Comparison of ENCODE assay signal across 12 cellular contexts in the genomic region with DNA sequence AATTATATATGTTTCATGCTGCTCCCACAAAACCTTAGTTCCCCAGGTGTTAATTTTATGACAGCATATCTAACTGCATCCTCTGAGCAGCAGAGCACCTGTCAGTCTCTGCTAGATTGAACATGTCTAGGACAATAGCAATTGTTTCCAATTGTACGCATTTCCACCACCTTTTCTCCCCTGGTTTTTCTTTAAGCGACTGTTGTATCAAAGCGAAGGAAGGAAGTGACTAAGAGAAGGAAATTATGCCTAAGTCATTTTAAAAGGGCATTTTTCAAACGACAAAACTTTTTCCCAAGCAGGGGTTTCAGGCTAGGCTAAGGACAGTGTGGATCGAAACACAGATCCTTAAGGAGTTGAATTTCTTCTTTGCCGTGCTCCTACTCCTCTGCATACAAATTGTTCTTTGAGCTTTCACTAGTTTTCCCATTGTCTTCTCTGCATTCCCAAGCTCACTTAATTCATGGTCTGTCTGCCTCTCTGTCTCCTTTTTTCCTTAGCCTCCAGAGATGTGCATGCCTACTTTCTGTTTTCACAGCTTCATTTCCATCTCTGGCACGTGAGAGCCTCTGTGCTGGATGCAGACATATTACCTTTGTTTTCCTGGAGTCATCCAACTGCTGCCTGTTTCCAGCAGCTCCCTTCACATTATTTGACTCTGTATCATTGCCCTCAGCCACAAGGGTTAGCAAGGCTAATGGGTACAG. TPM values are rescaled to one million over a fixed set of nuclear protein-coding genes. Genes with fewer than 3 reads are reported as not detected.
DNase-seq lines count a peak whose midpoint lies in the region; ATAC-seq, FAIRE-seq and TF ChIP-seq lines count a peak whose summit lies in the region.
"Had no signal": no experiment of that assay in that cellular context is flagged by ENCODE, and none has a peak within 500 bp of the region (broad histone marks: within the 10 kb centered on the region; RNA-seq: fewer than 3 reads in every experiment).

No MANE protein-coding gene starts in this region.

- no peaks in the 10 kb centered on the region for H3K9me3 Mint-ChIP-seq in activated CD8-positive, alpha-beta T cell treated with anti-CD3 and anti-CD28 coated beads for 36 hours
- no peaks in the 10 kb centered on the region for H3K9me3 Mint-ChIP-seq in activated CD8-positive, alpha-beta T cell treated with anti-CD3 and anti-CD28 coated beads, Interleukin-2, amount 10 ng/mL, durations not matched to agents 7 days and 5 days (ENCODE audit: insufficient read depth)
- H3K9me3 Mint-ChIP-seq in progenitor cell of endocrine pancreas (ENCODE audit: low read depth) = no peaks in the 10 kb centered on the region
- H3K9me3 Mint-ChIP-seq: stimulated activated effector memory CD8-positive, alpha-beta T cell treated with anti-CD3 and anti-CD28 coated beads, Interleukin-12 subunit alpha, Interleukin-12 subunit beta, amount 100 ng/mL, for 72 hours had no signal

- no peak for DNase-seq in activated CD8-positive, alpha-beta T cell treated with anti-CD3 and anti-CD28 coated beads for 36 hours
- no peak for DNase-seq in activated CD8-positive, alpha-beta T cell treated with anti-CD3 and anti-CD28 coated beads, Interleukin-2, amount 10 ng/mL, durations not matched to agents 7 days and 5 days
- DNase-seq in NOMO-1 treated with DMSO at 0.1 percent for 48 hours (lab: John Stamatoyannopoulos, UW; ENCODE audit: unreplicated experiment) = peak; percentile 13
- DNase-seq in endothelial cell of umbilical vein (ENCODE audit: low read depth, low spot score) = peak; percentile 93
- DNase-seq in progenitor cell of endocrine pancreas (ENCODE audit: low spot score, unreplicated experiment) = no peak
- DNase-seq in mucosa of gallbladder (ENCODE audit: low spot score) = no peak
- no peak for DNase-seq in DMS114 treated with DMSO at 0.1 percent for 48 hours (lab: John Stamatoyannopoulos, UW; ENCODE audit: unreplicated experiment)
- no peak for DNase-seq in NCI-H82 (lab: John Stamatoyannopoulos, UW)
- DNase-seq: activated gamma-delta T cell, NCI-H1436 treated with DMSO at 0.1 percent for 48 hours, RPMI8226 had no signal

- POLR2A ChIA-PET in activated CD8-positive, alpha-beta T cell treated with anti-CD3 and anti-CD28 coated beads for 36 hours (lab: Charles Lee) = no interaction called here
- POLR2A ChIA-PET in activated CD8-positive, alpha-beta T cell treated with anti-CD3 and anti-CD28 coated beads, Interleukin-2, amount 10 ng/mL, durations not matched to agents 7 days and 5 days (lab: Charles Lee) = no interaction called here
- POLR2A ChIA-PET in endothelial cell of umbilical vein (lab: Charles Lee) = interaction anchor here (2.1 to 2.8 kb wide), 2 partner anchors 11 to 206 kb away, joined by 11 to 33 read pairs; a partner anchor contains a TSS

- H3K4me2 ChIP-seq in endothelial cell of umbilical vein (ENCODE audit: insufficient read depth, low read length) = peak overlapping the region; percentile 78

- H4K20me1 ChIP-seq in endothelial cell of umbilical vein (replicated peaks; ENCODE audit: control insufficient read depth, extremely low read depth, insufficient read depth, low read length) = no peaks in the 10 kb centered on the region

- H3K9me1 ChIP-seq in endothelial cell of umbilical vein (replicated peaks; ENCODE audit: control insufficient read depth, extremely low read depth, insufficient read depth, low read length) = no peaks in the 10 kb centered on the region

- peak; percentile 60 for ATAC-seq in activated CD8-positive, alpha-beta T cell treated with anti-CD3 and anti-CD28 coated beads for 36 hours
- ATAC-seq in activated CD8-positive, alpha-beta T cell treated with anti-CD3 and anti-CD28 coated beads, Interleukin-2, amount 10 ng/mL, durations not matched to agents 7 days and 5 days = no peak
- ATAC-seq: stimulated activated effector memory CD8-positive, alpha-beta T cell treated with anti-CD3 and anti-CD28 coated beads, Interleukin-12 subunit alpha, Interleukin-12 subunit beta, amount 100 ng/mL, for 72 hours had no signal

- no peaks in the 10 kb centered on the region for H3K9me3 ChIP-seq in endothelial cell of umbilical vein (replicated peaks; ENCODE audit: control insufficient read depth, insufficient read depth, low read length)

- H3K9ac ChIP-seq in endothelial cell of umbilical vein (replicated peaks; ENCODE audit: extremely low read depth, insufficient read depth, low read length) = peak overlapping the region; percentile 94

- peak overlapping the region; percentile 39 for H3K27ac Mint-ChIP-seq in activated CD8-positive, alpha-beta T cell treated with anti-CD3 and anti-CD28 coated beads for 36 hours
- no peak overlapping the region for H3K27ac Mint-ChIP-seq in activated CD8-positive, alpha-beta T cell treated with anti-CD3 and anti-CD28 coated beads, Interleukin-2, amount 10 ng/mL, durations not matched to agents 7 days and 5 days
- H3K27ac Mint-ChIP-seq in progenitor cell of endocrine pancreas = no peak overlapping the region
- H3K27ac Mint-ChIP-seq: stimulated activated effector memory CD8-positive, alpha-beta T cell treated with anti-CD3 and anti-CD28 coated beads, Interleukin-12 subunit alpha, Interleukin-12 subunit beta, amount 100 ng/mL, for 72 hours had no signal

- H3K4me3 Mint-ChIP-seq in activated CD8-positive, alpha-beta T cell treated with anti-CD3 and anti-CD28 coated beads for 36 hours = no peak overlapping the region
- H3K4me3 Mint-ChIP-seq in activated CD8-positive, alpha-beta T cell treated with anti-CD3 and anti-CD28 coated beads, Interleukin-2, amount 10 ng/mL, durations not matched to agents 7 days and 5 days = no peak overlapping the region
- peak overlapping the region; percentile 2 for H3K4me3 Mint-ChIP-seq in progenitor cell of endocrine pancreas (ENCODE audit: low read depth)
- H3K4me3 Mint-ChIP-seq: stimulated activated effector memory CD8-positive, alpha-beta T cell treated with anti-CD3 and anti-CD28 coated beads, Interleukin-12 subunit alpha, Interleukin-12 subunit beta, amount 100 ng/mL, for 72 hours had no signal

- peak; percentile 85 for FAIRE-seq in endothelial cell of umbilical vein (lab: Jason Lieb, UNC)

- H3K27me3 ChIP-seq in endothelial cell of umbilical vein (ENCODE audit: control insufficient read depth in 2 of 2, insufficient read depth in 2 of 2, low read length in 2 of 2) = no peaks in the 10 kb centered on the region

- H3K27ac ChIP-seq in endothelial cell of umbilical vein (ENCODE audit: insufficient read depth, low read depth, low read length) = peak overlapping the region; percentile 98

- no peaks in the 10 kb centered on the region for H3K79me2 ChIP-seq in endothelial cell of umbilical vein (ENCODE audit: control insufficient read depth, insufficient read depth, low read length)

- no peaks in the 10 kb centered on the region for H3K36me3 ChIP-seq in endothelial cell of umbilical vein (ENCODE audit: control insufficient read depth in 2 of 2, extremely low read depth in 1 of 2, insufficient read depth in 2 of 2, low read length in 2 of 2)

- no peaks in the 10 kb centered on the region for H3K36me3 Mint-ChIP-seq in activated CD8-positive, alpha-beta T cell treated with anti-CD3 and anti-CD28 coated beads for 36 hours (ENCODE audit: low read depth)
- H3K36me3 Mint-ChIP-seq in activated CD8-positive, alpha-beta T cell treated with anti-CD3 and anti-CD28 coated beads, Interleukin-2, amount 10 ng/mL, durations not matched to agents 7 days and 5 days (ENCODE audit: low read depth) = no peaks in the 10 kb centered on the region
- no peaks in the 10 kb centered on the region for H3K36me3 Mint-ChIP-seq in progenitor cell of endocrine pancreas (ENCODE audit: insufficient read depth)
- H3K36me3 Mint-ChIP-seq: stimulated activated effector memory CD8-positive, alpha-beta T cell treated with anti-CD3 and anti-CD28 coated beads, Interleukin-12 subunit alpha, Interleukin-12 subunit beta, amount 100 ng/mL, for 72 hours had no signal

- no peak for TF ChIP-seq CTCF in activated CD8-positive, alpha-beta T cell treated with anti-CD3 and anti-CD28 coated beads for 36 hours (IDR thresholded peaks at IDR 0.05)
- no peak for TF ChIP-seq CTCF in endothelial cell of umbilical vein (IDR thresholded peaks at IDR 0.05; ENCODE audit: extremely low read depth in 1 of 2, insufficient read depth in 1 of 2, low read depth in 1 of 2, low read length in 2 of 2)
- no peak for TF ChIP-seq CTCF in progenitor cell of endocrine pancreas (IDR thresholded peaks at IDR 0.05; ENCODE audit: unreplicated experiment)

- H3K27me3 Mint-ChIP-seq in activated CD8-positive, alpha-beta T cell treated with anti-CD3 and anti-CD28 coated beads for 36 hours = no peaks in the 10 kb centered on the region
- no peaks in the 10 kb centered on the region for H3K27me3 Mint-ChIP-seq in activated CD8-positive, alpha-beta T cell treated with anti-CD3 and anti-CD28 coated beads, Interleukin-2, amount 10 ng/mL, durations not matched to agents 7 days and 5 days (ENCODE audit: low read depth)
- H3K27me3 Mint-ChIP-seq in progenitor cell of endocrine pancreas = peaks cover 19% of the 10 kb centered on the region

- CTCF ChIA-PET in activated CD8-positive, alpha-beta T cell treated with anti-CD3 and anti-CD28 coated beads for 36 hours (lab: Charles Lee) = interaction anchor here (0.8 to 8.0 kb wide), 7 partner anchors 20 to 596 kb away, joined by 3 to 58 read pairs (median 3); no protein-coding TSS in a partner anchor
- CTCF ChIA-PET in activated CD8-positive, alpha-beta T cell treated with anti-CD3 and anti-CD28 coated beads, Interleukin-2, amount 10 ng/mL, durations not matched to agents 7 days and 5 days (lab: Charles Lee) = interaction anchor here (0.9 to 4.4 kb wide), 6 partner anchors 12 to 610 kb away, joined by 3 to 38 read pairs (median 4); no protein-coding TSS in a partner anchor
- CTCF ChIA-PET in endothelial cell of umbilical vein (lab: Charles Lee) = interaction anchor here (0.9 to 4.8 kb wide), 13 partner anchors 11 to 591 kb away, joined by 3 to 116 read pairs (median 5); a partner anchor contains a TSS

- dilution Hi-C loops in endothelial cell of umbilical vein (cut with MboI; ENCODE audit: extremely low pct_ligation_motif_present, low sequenced_read_pairs) = no loop called here

- BruUV-seq in endothelial cell of umbilical vein (replicated peaks; lab: Mats Ljungman, UMichigan) = TSS peak; percentile 85

- H3K4me1 Mint-ChIP-seq in activated CD8-positive, alpha-beta T cell treated with anti-CD3 and anti-CD28 coated beads for 36 hours (ENCODE audit: low read depth) = peaks cover 25% of the 10 kb centered on the region
- peaks cover 13% of the 10 kb centered on the region for H3K4me1 Mint-ChIP-seq in activated CD8-positive, alpha-beta T cell treated with anti-CD3 and anti-CD28 coated beads, Interleukin-2, amount 10 ng/mL, durations not matched to agents 7 days and 5 days (ENCODE audit: low read depth)
- peaks cover 26% of the 10 kb centered on the region for H3K4me1 Mint-ChIP-seq in progenitor cell of endocrine pancreas (ENCODE audit: low read depth)

- peaks cover 33% of the 10 kb centered on the region for H3K4me1 ChIP-seq in endothelial cell of umbilical vein (ENCODE audit: control insufficient read depth, extremely low read depth, insufficient read depth, low read length)

- intact Hi-C loops in activated CD8-positive, alpha-beta T cell treated with anti-CD3 and anti-CD28 coated beads for 36 hours (cut with micrococcal nuclease) = no loop called here
- intact Hi-C loops in endothelial cell of umbilical vein (cut with micrococcal nuclease) = loop anchor here (1.0 to 10.0 kb wide), 11 partner anchors 12 to 863 kb away; a partner anchor contains a TSS

- H2AFZ ChIP-seq in endothelial cell of umbilical vein (ENCODE audit: low read depth, low read length) = no peak overlapping the region

- no peak for TF ChIP-seq POLR2A in endothelial cell of umbilical vein (IDR thresholded peaks at IDR 0.05; ENCODE audit: low read depth, low read length)

- peak overlapping the region in 1 of 3 experiments; percentile 37 for H3K4me3 ChIP-seq in endothelial cell of umbilical vein (replicated peaks in 1 of 3; ENCODE audit: insufficient read depth in 1 of 3, low read depth in 1 of 3, low read length in 3 of 3)

RNA-seq across cellular contexts. Expression of a gene that starts 39.4 kb away (rescaled TPM):
- total RNA-seq in activated CD8-positive, alpha-beta T cell treated with anti-CD3 and anti-CD28 coated beads for 36 hours = 100 to 1,000 TPM; 132 TPM
- total RNA-seq in activated CD8-positive, alpha-beta T cell treated with anti-CD3 and anti-CD28 coated beads, Interleukin-2, amount 10 ng/mL, durations not matched to agents 7 days and 5 days = 10 to 100 TPM; 52.3 to 55.9 TPM
- total RNA-seq in endothelial cell of umbilical vein (77.1 and 87.8 TPM in 2 replicates), progenitor cell of endocrine pancreas (35.6 and 41.2 TPM in 2 replicates), mucosa of gallbladder (40.7 TPM)
- polyA plus RNA-seq in endothelial cell of umbilical vein = 21.4 and 33.6 TPM in 2 replicates
- 27.3 and 31.1 TPM in 2 replicates for polyA plus RNA-seq in endothelial cell of umbilical vein (2011; cell fraction: cytosol; rRNA removed)
- 78.7 and 99.1 TPM in 2 replicates for polyA plus RNA-seq in endothelial cell of umbilical vein (2011; cell fraction: nucleus; rRNA removed)
- polyA plus RNA-seq in endothelial cell of umbilical vein (2012) = 50.3 and 51.5 TPM in 2 replicates
- 57.6 and 73.6 TPM in 2 replicates for polyA minus RNA-seq in endothelial cell of umbilical vein
- 12.3 TPM for polyA minus RNA-seq in endothelial cell of umbilical vein (2011; cell fraction: cytosol; rRNA and poly(A)+ RNA removed)
- polyA minus RNA-seq in endothelial cell of umbilical vein (2011; cell fraction: nucleus; rRNA and poly(A)+ RNA removed) = 63.8 and 122 TPM in 2 replicates

Comparison
In these comparisons a context has a peak if more than half of its experiments do, and no peak if none do; other contexts are left out.
1. DNase-seq: peak in NOMO-1 treated with DMSO at 0.1 percent for 48 hours (single experiment) and endothelial cell of umbilical vein (single experiment); none in activated CD8-positive, alpha-beta T cell treated with anti-CD3 and anti-CD28 coated beads for 36 hours (single experiment), activated CD8-positive, alpha-beta T cell treated with anti-CD3 and anti-CD28 coated beads, Interleukin-2, amount 10 ng/mL, durations not matched to agents 7 days and 5 days (single experiment), progenitor cell of endocrine pancreas (single experiment), mucosa of gallbladder (single experiment), DMS114 treated with DMSO at 0.1 percent for 48 hours (single experiment) and NCI-H82 (single experiment).